13 cellular contexts compared by ENCODE assay signal in genomic region chr1:89800022-89800655, GRCh38.
"Had no signal": no experiment of that assay in that cellular context is flagged by ENCODE, and none has a peak within 500 bp of the region (broad histone marks: within the 10 kb centered on the region; RNA-seq: fewer than 3 reads in every experiment).

No MANE protein-coding gene starts in this region.

- H3K4me1 Mint-ChIP-seq: stimulated activated effector memory CD8-positive, alpha-beta T cell treated with anti-CD3 and anti-CD28 coated beads, Interleukin-12 subunit alpha, Interleukin-12 subunit beta, amount 100 ng/mL, for 72 hours had no signal

- H3K9me3 ChIP-seq: pancreas, sigmoid colon, tibial nerve had no signal

- ATAC-seq: activated CD4-positive, CD25-positive, alpha-beta regulatory T cell treated with anti-CD3 and anti-CD28 coated beads, Interleukin-2, amount 50 U/mL, for 24 hours; esophagus mucosa; left colon; pancreas; stimulated activated effector memory CD8-positive, alpha-beta T cell treated with anti-CD3 and anti-CD28 coated beads, Interleukin-12 subunit alpha, Interleukin-12 subunit beta, amount 100 ng/mL, for 72 hours had no signal

- H3K9me3 Mint-ChIP-seq: activated naive CD4-positive, alpha-beta T cell treated with anti-CD3 and anti-CD28 coated beads for 36 hours; activated T-helper 2 cell treated with anti-CD3 and anti-CD28 coated beads, Interferon-gamma antibody, Interleukin-2, Interleukin-4, amounts not matched to agents 10 μg/mL and 5 μg/mL and 100 μg/mL, durations not matched to agents 14 hours and 24 hours and 36 hours; mesothelial cell of epicardium; stimulated activated effector memory CD8-positive, alpha-beta T cell treated with anti-CD3 and anti-CD28 coated beads, Interleukin-12 subunit alpha, Interleukin-12 subunit beta, amount 100 ng/mL, for 72 hours; T-helper 2 cell treated with Interferon-gamma antibody and Interleukin-4, amounts not matched to agents 5 μg/mL and 100 μg/mL, for 36 hours had no signal

- DNase-seq: activated CD4-positive, alpha-beta T cell treated with anti-CD3 and anti-CD28 coated beads, Interleukin-2, amount 50 U/mL, for 4 hours; activated naive CD4-positive, alpha-beta T cell treated with anti-CD3 and anti-CD28 coated beads for 36 hours; left colon; pancreas; sigmoid colon had no signal

- H3K27ac Mint-ChIP-seq: activated naive CD4-positive, alpha-beta T cell treated with anti-CD3 and anti-CD28 coated beads for 36 hours; activated T-helper 2 cell treated with anti-CD3 and anti-CD28 coated beads, Interferon-gamma antibody, Interleukin-2, Interleukin-4, amounts not matched to agents 10 μg/mL and 5 μg/mL and 100 μg/mL, durations not matched to agents 14 hours and 24 hours and 36 hours; mesothelial cell of epicardium; stimulated activated effector memory CD8-positive, alpha-beta T cell treated with anti-CD3 and anti-CD28 coated beads, Interleukin-12 subunit alpha, Interleukin-12 subunit beta, amount 100 ng/mL, for 72 hours; T-helper 2 cell treated with Interferon-gamma antibody and Interleukin-4, amounts not matched to agents 5 μg/mL and 100 μg/mL, for 36 hours had no signal

- H3K27me3 ChIP-seq: pancreas, sigmoid colon, tibial nerve had no signal

- H3K4me3 ChIP-seq: lung, pancreas, sigmoid colon, tibial nerve had no signal

- H3K4me3 Mint-ChIP-seq: activated naive CD4-positive, alpha-beta T cell treated with anti-CD3 and anti-CD28 coated beads for 36 hours; mesothelial cell of epicardium; stimulated activated effector memory CD8-positive, alpha-beta T cell treated with anti-CD3 and anti-CD28 coated beads, Interleukin-12 subunit alpha, Interleukin-12 subunit beta, amount 100 ng/mL, for 72 hours; T-helper 2 cell treated with Interferon-gamma antibody and Interleukin-4, amounts not matched to agents 5 μg/mL and 100 μg/mL, for 36 hours had no signal

- H3K36me3 Mint-ChIP-seq: mesothelial cell of epicardium; stimulated activated effector memory CD8-positive, alpha-beta T cell treated with anti-CD3 and anti-CD28 coated beads, Interleukin-12 subunit alpha, Interleukin-12 subunit beta, amount 100 ng/mL, for 72 hours had no signal

- H3K4me1 ChIP-seq: pancreas had no signal

- H3K27ac ChIP-seq: pancreas, sigmoid colon, tibial nerve had no signal

- H3K36me3 ChIP-seq: pancreas, sigmoid colon, tibial nerve had no signal
